22 cellular contexts compared by ENCODE assay signal in genomic region chr7:124720195-124720594, GRCh38. TPM values are rescaled to one million over a fixed set of nuclear protein-coding genes. Genes with fewer than 3 reads are reported as not detected.
DNase-seq lines count a peak whose midpoint lies in the region; ATAC-seq, FAIRE-seq and TF ChIP-seq lines count a peak whose summit lies in the region.
"Had no signal": no experiment of that assay in that cellular context is flagged by ENCODE, and none has a peak within 500 bp of the region (broad histone marks: within the 10 kb centered on the region; RNA-seq: fewer than 3 reads in every experiment).

No MANE protein-coding gene starts in this region.

- no peak for TF ChIP-seq CTCF in SK-N-SH (IDR thresholded peaks at IDR 0.05)
- TF ChIP-seq CTCF in WTC11 (IDR thresholded peaks at IDR 0.05): no peak
- no peak for TF ChIP-seq CTCF in fibroblast of villous mesenchyme (IDR thresholded peaks at IDR 0.05; ENCODE audit: insufficient read depth, low read depth, low read length)

- H3K4me2 ChIP-seq in SK-N-SH: no peak overlapping the region

- no peaks in the 10 kb centered on the region for H3K4me1 ChIP-seq in SK-N-SH (ENCODE audit: control insufficient read depth in 1 of 2, insufficient read depth in 2 of 2, low read depth in 1 of 2, low read length in 1 of 2)
- no peaks in the 10 kb centered on the region for H3K4me1 ChIP-seq in small intestine (ENCODE audit: control insufficient read depth in 2 of 2, insufficient read depth in 1 of 2, low read depth in 1 of 2, low read length in 1 of 2)
- H3K4me1 ChIP-seq: heart left ventricle had no signal

- FAIRE-seq in urothelium cell line (lab: Jason Lieb, UNC) (no peak), small intestine (lab: Jason Lieb, UNC) (no peak)
- FAIRE-seq: GM12878 had no signal

- POLR2A ChIA-PET in SK-N-SH (lab: Yijun Ruan, JAX): no interaction called here
- POLR2A ChIA-PET in WTC11 (lab: Charles Lee): no interaction called here

- H3K9me3 ChIP-seq in SK-N-SH: no peaks in the 10 kb centered on the region
- no peaks in the 10 kb centered on the region for H3K9me3 ChIP-seq in small intestine (ENCODE audit: control insufficient read depth, low read depth)
- H3K9me3 ChIP-seq: colonic mucosa had no signal

- H3K9ac ChIP-seq in SK-N-SH: no peak overlapping the region

- peaks cover 10% of the 10 kb centered on the region for H3K9me3 Mint-ChIP-seq in WTC11

- no peaks in the 10 kb centered on the region for H3K27me3 Mint-ChIP-seq in WTC11 (ENCODE audit: low read depth)
- H3K27me3 Mint-ChIP-seq: CD8-positive, alpha-beta memory T cell; IgD-negative memory B cell had no signal

- H3K36me3 ChIP-seq in SK-N-SH (replicated peaks in 1 of 2; ENCODE audit: control insufficient read depth in 1 of 2, insufficient read depth in 2 of 2, low read length in 1 of 2) (no peaks in the 10 kb centered on the region), small intestine (ENCODE audit: control insufficient read depth in 2 of 2, insufficient read depth in 2 of 2, low read length in 2 of 2) (no peaks in the 10 kb centered on the region)
- H3K36me3 ChIP-seq: colonic mucosa, heart left ventricle had no signal

- no peak overlapping the region for H3K4me3 Mint-ChIP-seq in WTC11
- H3K4me3 Mint-ChIP-seq: CD8-positive, alpha-beta memory T cell; IgD-negative memory B cell had no signal

- H3K4me1 Mint-ChIP-seq in WTC11: peaks cover 47% of the 10 kb centered on the region
- H3K4me1 Mint-ChIP-seq: CD8-positive, alpha-beta memory T cell; IgD-negative memory B cell had no signal

- no peak for TF ChIP-seq RAD21 in SK-N-SH (IDR thresholded peaks at IDR 0.05; ENCODE audit: low read length)

- H3K4me3 ChIP-seq in SK-N-SH (ENCODE audit: low read depth in 2 of 2, low read length in 1 of 2) (no peak overlapping the region), fibroblast of villous mesenchyme (ENCODE audit: low read depth, low read length) (no peak overlapping the region), small intestine (ENCODE audit: low read depth in 1 of 2, low read length in 2 of 2) (no peak overlapping the region)
- H3K4me3 ChIP-seq: colonic mucosa, GM12878, heart left ventricle had no signal

- no peak for TF ChIP-seq EP300 in SK-N-SH (IDR thresholded peaks at IDR 0.05; ENCODE audit: borderline replicate concordance in 1 of 2, low read depth in 1 of 2, low read length in 1 of 2)

- 0 out of 2 replicates have a peak overlapping the region, but pooled peaks have one; percentile 3 for H3K27ac Mint-ChIP-seq in WTC11
- H3K27ac Mint-ChIP-seq: CD8-positive, alpha-beta memory T cell; IgD-negative memory B cell had no signal

- H2AFZ ChIP-seq in SK-N-SH (ENCODE audit: low read depth): no peak overlapping the region

- H4K20me1 ChIP-seq in SK-N-SH (ENCODE audit: insufficient read depth): no peaks in the 10 kb centered on the region

- peaks cover 8% of the 10 kb centered on the region; the same call in 1 of the 2 replicates for H3K36me3 Mint-ChIP-seq in WTC11
- H3K36me3 Mint-ChIP-seq: CD8-positive, alpha-beta memory T cell; IgD-negative memory B cell had no signal

- WGBS in SK-N-SH (ENCODE audit: low lambda C conversion rate): 53% methylated on average over 1 of the region's 1 CpG
- 42 to 56% (median 56%) methylated on average over 1 of the region's 1 CpG for WGBS in small intestine, 3 donors

- H3K9me2 ChIP-seq in SK-N-SH: no peaks in the 10 kb centered on the region

- H3F3A ChIP-seq in SK-N-SH (replicated peaks; ENCODE audit: insufficient read depth): no peaks in the 10 kb centered on the region

- no peaks in the 10 kb centered on the region for H3K27me3 ChIP-seq in SK-N-SH (ENCODE audit: insufficient read depth)
- no peaks in the 10 kb centered on the region for H3K27me3 ChIP-seq in small intestine (ENCODE audit: control insufficient read depth in 2 of 2, insufficient read depth in 2 of 2, low read length in 2 of 2)
- H3K27me3 ChIP-seq: colonic mucosa, heart left ventricle had no signal

- CTCF ChIA-PET in SK-N-SH (lab: Yijun Ruan, JAX): no interaction called here
- CTCF ChIA-PET in WTC11 (lab: Charles Lee): no interaction called here

- no peaks in the 10 kb centered on the region for H3K79me2 ChIP-seq in SK-N-SH (ENCODE audit: insufficient read depth)

- H3K27ac ChIP-seq in SK-N-SH (ENCODE audit: low read depth in 2 of 2, low read length in 1 of 2) (no peak overlapping the region), small intestine (ENCODE audit: low read depth in 1 of 2, low read length in 1 of 2) (no peak overlapping the region)
- H3K27ac ChIP-seq: colonic mucosa, heart left ventricle had no signal

- DNase-seq in SK-N-SH (no peak), WTC11 (ENCODE audit: low spot score) (no peak), fibroblast of villous mesenchyme (ENCODE audit: low read depth) (peak; percentile 66), urothelium cell line (ENCODE audit: low spot score) (peak; percentile 14), NCI-H2081 (lab: John Stamatoyannopoulos, UW) (no peak), small intestine (no peak), NOMO-1 treated with dmso at 0.1 percent for 144 hours (lab: John Stamatoyannopoulos, UW; ENCODE audit: unreplicated experiment) (no peak)
- DNase-seq: activated CD4-positive, alpha-beta T cell treated with anti-CD3 and anti-CD28 coated beads, Interleukin-2, amount 50 U/mL, for 1 hour; activated T-cell treated with anti-CD3 and anti-CD28 coated beads, Interleukin-2, amount 50 U/mL, for 48 hours; CD8-positive, alpha-beta memory T cell; colonic mucosa; erythroblast; H7; heart left ventricle; left cardiac atrium; NCI-H1048; T-helper 9 cell; trophoblast cell had no signal

- ATAC-seq in SK-N-SH treated with all-trans-retinoic acid at 6 μM for 48 hours (no peak), WTC11 (peak; percentile 43)
- ATAC-seq: GM12878, heart left ventricle, left cardiac atrium had no signal

TF ChIP-seq in SK-N-SH treated with all-trans-retinoic acid at 6 μM for 48 hours, 23 proteins besides CTCF, POLR2A, EP300 and RAD21:
- TF ChIP-seq ISL1 (CRISPR knock-in tag; IDR thresholded peaks at IDR 0.05): peak; percentile 49
- no peak for TF ChIP-seq CSRNP3 (CRISPR knock-in tag; IDR thresholded peaks at IDR 0.05)

TF ChIP-seq in SK-N-SH, 30 proteins besides CTCF, POLR2A, EP300 and RAD21 (continues in another document):
- TF ChIP-seq NRF1 (IDR thresholded peaks at IDR 0.05; ENCODE audit: low read depth, low read length): no peak
- no peak for TF ChIP-seq FOXM1 (IDR thresholded peaks at IDR 0.05; ENCODE audit: low read depth)
- no peak for TF ChIP-seq ZBTB33 (IDR thresholded peaks at IDR 0.05; ENCODE audit: borderline replicate concordance, low read depth)
- no peak for TF ChIP-seq ELF1 (IDR thresholded peaks at IDR 0.05)

TF ChIP-seq in WTC11, 78 proteins besides CTCF, POLR2A, EP300 and RAD21:
- no peak for TF ChIP-seq ZNF671 (CRISPR knock-in tag; IDR thresholded peaks at IDR 0.05)
- TF ChIP-seq ATF6 (CRISPR knock-in tag; IDR thresholded peaks at IDR 0.05): no peak
- no peak for TF ChIP-seq MAX (CRISPR knock-in tag; IDR thresholded peaks at IDR 0.05)
- no peak for TF ChIP-seq ZMAT4 (CRISPR knock-in tag; IDR thresholded peaks at IDR 0.05)
- no peak for TF ChIP-seq ZNF317 (CRISPR knock-in tag; IDR thresholded peaks at IDR 0.05; ENCODE audit: borderline replicate concordance, low read depth)
- TF ChIP-seq TEAD1 (CRISPR knock-in tag; IDR thresholded peaks at IDR 0.05): no peak
- TF ChIP-seq ZNF423 (CRISPR knock-in tag; IDR thresholded peaks at IDR 0.05): no peak
- TF ChIP-seq NFYB (CRISPR knock-in tag; conservative IDR thresholded peaks at IDR 0.05; ENCODE audit: low read depth): no peak
- no peak for TF ChIP-seq GABPB1 (CRISPR knock-in tag; IDR thresholded peaks at IDR 0.05)
- no peak for TF ChIP-seq SOX15 (CRISPR knock-in tag; IDR thresholded peaks at IDR 0.05)
- no peak for TF ChIP-seq NR3C1 (CRISPR knock-in tag; conservative IDR thresholded peaks at IDR 0.05; ENCODE audit: low read depth)
- no peak for TF ChIP-seq SP1 (CRISPR knock-in tag; conservative IDR thresholded peaks at IDR 0.05)

RNA-seq across cellular contexts. Expression of gene GPR37, which starts 45.4 kb away (rescaled TPM):
- polyA plus RNA-seq in SK-N-SH (2012; rRNA removed): 0.03 TPM in 1 of 2 replicates, not detected in the other
- 0.03 and 0.05 TPM in 2 replicates for polyA plus RNA-seq in SK-N-SH (2012; cell fraction: cytosol; rRNA removed)
- polyA plus RNA-seq in SK-N-SH (2012; cell fraction: nucleus; rRNA removed): 0.02 TPM in 1 of 2 replicates, not detected in the other
- 10.9 to 20.4 TPM (median 11.3 TPM) in 3 replicates for total RNA-seq in WTC11 (2021)
- total RNA-seq in fibroblast of villous mesenchyme: 5.6 and 8.7 TPM in 2 replicates
- polyA plus RNA-seq in small intestine: under 1 TPM in 1 of 3 donors, not detected in 2; 0.40 TPM
- total RNA-seq: CD8-positive, alpha-beta memory T cell; G401; GM12878 had no signal
- polyA plus RNA-seq: CD8-positive, alpha-beta memory T cell; IgD-negative memory B cell had no signal

Comparison
In these comparisons a context has a peak if more than half of its experiments do, and no peak if none do; other contexts are left out.
1. DNase-seq: peak in fibroblast of villous mesenchyme (single experiment) and urothelium cell line (single experiment); none in SK-N-SH (single experiment), WTC11 (single experiment), NCI-H2081 (0 of 2), small intestine (single experiment) and NOMO-1 treated with dmso at 0.1 percent for 144 hours (single experiment).